ENCODE assay signal across 1 cellular context in genomic region chr9:130058154-130058553, GRCh38.
TF ChIP-seq lines count a peak whose summit lies in the region.

No MANE protein-coding gene starts in this region.

TF ChIP-seq in GM23338, 12 proteins besides CTCF, POLR2A, EP300 and RAD21 (continued from another document):
- TF ChIP-seq ZNF462 (CRISPR knock-in tag; IDR thresholded peaks at IDR 0.05) (no peak), ZNF331 (CRISPR knock-in tag; IDR thresholded peaks at IDR 0.05; ENCODE audit: low read depth) (no peak), STAT1 (IDR thresholded peaks at IDR 0.05; ENCODE audit: unreplicated experiment) (no peak), CREB1 (CRISPR knock-in tag; IDR thresholded peaks at IDR 0.05; ENCODE audit: low read depth) (no peak), EZH2phosphoT487 (IDR thresholded peaks at IDR 0.05; ENCODE audit: unreplicated experiment) (no peak), NANOG (IDR thresholded peaks at IDR 0.05; ENCODE audit: borderline replicate concordance) (no peak)
TF ChIP-seq in GM23338: peak in this region for 0.
